In genomic region chr15:72342385-72342784, GRCh38 we compare ENCODE assay signal across 9 cellular contexts. TPM values are rescaled to one million over a fixed set of nuclear protein-coding genes. Genes with fewer than 3 reads are reported as not detected.
DNase-seq lines count a peak whose midpoint lies in the region; ATAC-seq and TF ChIP-seq lines count a peak whose summit lies in the region.
"Had no signal": no experiment of that assay in that cellular context is flagged by ENCODE, and none has a peak within 500 bp of the region (broad histone marks: within the 10 kb centered on the region; RNA-seq: fewer than 3 reads in every experiment).

No MANE protein-coding gene starts in this region.

- peak in 2 of 3 donors; percentile 19 to 44 for DNase-seq in CD4-positive, CD25-positive, alpha-beta regulatory T cell
- DNase-seq in HEK293T (ENCODE audit: extremely low spot score) (peak; percentile 31), fibroblast of the aortic adventitia (ENCODE audit: low read depth) (no peak), caudate nucleus (lab: John Stamatoyannopoulos, UW) (no peak)
- DNase-seq in activated CD4-positive, alpha-beta T cell treated with anti-CD3 and anti-CD28 coated beads for 36 hours, result peak; percentile 52
- DNase-seq in stimulated activated CD4-positive, alpha-beta T cell treated with anti-CD3 and anti-CD28 coated beads, Interleukin-4, amount 100 ng/mL, for 48 hours (ENCODE audit: low read depth in 2 of 2), result peak; percentile 3 to 13

- POLR2A ChIA-PET in HEK293T (lab: Yijun Ruan, JAX), result no interaction called here
- POLR2A ChIA-PET in activated CD4-positive, alpha-beta T cell treated with anti-CD3 and anti-CD28 coated beads for 36 hours (lab: Charles Lee), result no interaction called here

- no peaks in the 10 kb centered on the region for H3K9me3 ChIP-seq in CD4-positive, CD25-positive, alpha-beta regulatory T cell (ENCODE audit: control insufficient read depth in 2 of 2, low read length in 2 of 2)

- ATAC-seq in CD4-positive, CD25-positive, alpha-beta regulatory T cell (ENCODE audit: low read depth in 2 of 2), result no peak
- ATAC-seq in activated CD4-positive, alpha-beta T cell treated with anti-CD3 and anti-CD28 coated beads for 36 hours, result no peak
- ATAC-seq in HG02973 (IDR thresholded peaks at IDR 0.05; ENCODE audit: unreplicated experiment) (no peak), HG03432 (IDR thresholded peaks at IDR 0.05; ENCODE audit: unreplicated experiment) (no peak)

- H3K27ac ChIP-seq in CD4-positive, CD25-positive, alpha-beta regulatory T cell (ENCODE audit: insufficient read depth, low read length, poor library complexity, severe bottlenecking), result no peak overlapping the region
- H3K27ac ChIP-seq in caudate nucleus (ENCODE audit: low read depth, low read length), result no peak overlapping the region

- no peaks in the 10 kb centered on the region for H3K27me3 ChIP-seq in CD4-positive, CD25-positive, alpha-beta regulatory T cell (ENCODE audit: control insufficient read depth, insufficient read depth, low read length)

- H3K36me3 ChIP-seq in CD4-positive, CD25-positive, alpha-beta regulatory T cell (ENCODE audit: control insufficient read depth, insufficient read depth, low read length), result peaks cover 46% of the 10 kb centered on the region

- H3K36me3 Mint-ChIP-seq in CD4-positive, CD25-positive, alpha-beta regulatory T cell, result peaks cover 30% of the 10 kb centered on the region
- peaks cover 15% of the 10 kb centered on the region for H3K36me3 Mint-ChIP-seq in activated CD4-positive, alpha-beta T cell treated with anti-CD3 and anti-CD28 coated beads for 36 hours (ENCODE audit: low read depth)

- H3K4me3 ChIP-seq in CD4-positive, CD25-positive, alpha-beta regulatory T cell (ENCODE audit: low read depth, low read length), result no peak overlapping the region
- no peak overlapping the region for H3K4me3 ChIP-seq in fibroblast of the aortic adventitia (ENCODE audit: low read depth, low read length)

- intact Hi-C loops in activated CD4-positive, alpha-beta T cell treated with anti-CD3 and anti-CD28 coated beads for 36 hours (cut with DNase I, micrococcal nuclease), result no loop called here

- peak; percentile 24 for TF ChIP-seq CTCF in fibroblast of the aortic adventitia (IDR thresholded peaks at IDR 0.05; ENCODE audit: insufficient read depth, low read length)

- no peak overlapping the region for H3K4me3 Mint-ChIP-seq in CD4-positive, CD25-positive, alpha-beta regulatory T cell
- H3K4me3 Mint-ChIP-seq in activated CD4-positive, alpha-beta T cell treated with anti-CD3 and anti-CD28 coated beads for 36 hours, result no peak overlapping the region
- H3K4me3 Mint-ChIP-seq: IgD-negative memory B cell had no signal

- CTCF ChIA-PET in HEK293T (lab: Yijun Ruan, JAX), result no interaction called here
- CTCF ChIA-PET in activated CD4-positive, alpha-beta T cell treated with anti-CD3 and anti-CD28 coated beads for 36 hours (lab: Charles Lee), result no interaction called here

- H3K27me3 Mint-ChIP-seq in CD4-positive, CD25-positive, alpha-beta regulatory T cell, result no peaks in the 10 kb centered on the region
- H3K27me3 Mint-ChIP-seq in activated CD4-positive, alpha-beta T cell treated with anti-CD3 and anti-CD28 coated beads for 36 hours, result no peaks in the 10 kb centered on the region
- H3K27me3 Mint-ChIP-seq: IgD-negative memory B cell had no signal

- H3K4me1 Mint-ChIP-seq in CD4-positive, CD25-positive, alpha-beta regulatory T cell, result no peaks in the 10 kb centered on the region
- no peaks in the 10 kb centered on the region for H3K4me1 Mint-ChIP-seq in activated CD4-positive, alpha-beta T cell treated with anti-CD3 and anti-CD28 coated beads for 36 hours
- H3K4me1 Mint-ChIP-seq: IgD-negative memory B cell had no signal

- no peaks in the 10 kb centered on the region for H3K4me1 ChIP-seq in CD4-positive, CD25-positive, alpha-beta regulatory T cell (ENCODE audit: control insufficient read depth, insufficient read depth, low read length, poor library complexity, severe bottlenecking)

- H3K9me3 Mint-ChIP-seq in CD4-positive, CD25-positive, alpha-beta regulatory T cell, result no peaks in the 10 kb centered on the region
- H3K9me3 Mint-ChIP-seq in activated CD4-positive, alpha-beta T cell treated with anti-CD3 and anti-CD28 coated beads for 36 hours (ENCODE audit: low read depth), result no peaks in the 10 kb centered on the region
- H3K9me3 Mint-ChIP-seq: IgD-negative memory B cell had no signal

- no peak overlapping the region for H3K27ac Mint-ChIP-seq in CD4-positive, CD25-positive, alpha-beta regulatory T cell
- no peak overlapping the region for H3K27ac Mint-ChIP-seq in activated CD4-positive, alpha-beta T cell treated with anti-CD3 and anti-CD28 coated beads for 36 hours
- H3K27ac Mint-ChIP-seq: IgD-negative memory B cell had no signal

TF ChIP-seq in HEK293T, 16 proteins besides CTCF, POLR2A, EP300 and RAD21:
- TF ChIP-seq LEF1 (IDR thresholded peaks at IDR 0.05; ENCODE audit: borderline replicate concordance), result no peak
- no peak for TF ChIP-seq FOXK2 (IDR thresholded peaks at IDR 0.05)
- TF ChIP-seq ELF4 (IDR thresholded peaks at IDR 0.05), result no peak
- no peak for TF ChIP-seq SUZ12 (IDR thresholded peaks at IDR 0.05)
- no peak for TF ChIP-seq FOXM1 (IDR thresholded peaks at IDR 0.05; ENCODE audit: borderline replicate concordance)
- no peak for TF ChIP-seq PKNOX1 (IDR thresholded peaks at IDR 0.05)
- TF ChIP-seq FOXA1 (IDR thresholded peaks at IDR 0.05), result no peak
- no peak for TF ChIP-seq ZNF384 (IDR thresholded peaks at IDR 0.05)
- no peak for TF ChIP-seq HDGF (IDR thresholded peaks at IDR 0.05; ENCODE audit: borderline replicate concordance)
- TF ChIP-seq L3MBTL2 (conservative IDR thresholded peaks at IDR 0.05), result no peak
- no peak for TF ChIP-seq NFRKB (IDR thresholded peaks at IDR 0.05)

RNA-seq across cellular contexts. Expression of gene CELF6, which starts 22.4 kb away (rescaled TPM):
- 1.7 TPM for total RNA-seq in CD4-positive, CD25-positive, alpha-beta regulatory T cell
- under 1 TPM in 1 of 4 donors, not detected in 3; 0.14 TPM for polyA plus RNA-seq in CD4-positive, CD25-positive, alpha-beta regulatory T cell
- under 1 TPM; 0.37 to 0.40 TPM for total RNA-seq in activated CD4-positive, alpha-beta T cell treated with anti-CD3 and anti-CD28 coated beads for 36 hours
- total RNA-seq in fibroblast of the aortic adventitia (ENCODE audit: low replicate concordance), result 0.18 and 1.6 TPM in 2 replicates

RNA-seq across cellular contexts. Expression of gene HEXA, which starts 33.4 kb away (rescaled TPM):
- 88.1 TPM for total RNA-seq in CD4-positive, CD25-positive, alpha-beta regulatory T cell
- polyA plus RNA-seq in CD4-positive, CD25-positive, alpha-beta regulatory T cell, result 10 to 100 TPM; 81.9 to 97.4 (median 89.4) TPM
- 10 to 100 TPM; 38.8 to 54.2 TPM for total RNA-seq in activated CD4-positive, alpha-beta T cell treated with anti-CD3 and anti-CD28 coated beads for 36 hours
- 89.0 and 210 TPM in 2 replicates for total RNA-seq in fibroblast of the aortic adventitia (ENCODE audit: low replicate concordance)

RNA-seq across cellular contexts. Expression of gene TMEM202, which starts 55.7 kb away (rescaled TPM):
- not detected for total RNA-seq in CD4-positive, CD25-positive, alpha-beta regulatory T cell
- polyA plus RNA-seq in CD4-positive, CD25-positive, alpha-beta regulatory T cell, result not detected
- not detected for total RNA-seq in activated CD4-positive, alpha-beta T cell treated with anti-CD3 and anti-CD28 coated beads for 36 hours
- not detected in 2 replicates for total RNA-seq in fibroblast of the aortic adventitia (ENCODE audit: low replicate concordance)
- polyA plus RNA-seq: IgD-negative memory B cell had no signal

Comparison
In these comparisons a context has a peak if more than half of its experiments do, and no peak if none do; other contexts are left out.
1. DNase-seq: peak in CD4-positive, CD25-positive, alpha-beta regulatory T cell (2 of 3), HEK293T (single experiment), activated CD4-positive, alpha-beta T cell treated with anti-CD3 and anti-CD28 coated beads for 36 hours (single experiment) and stimulated activated CD4-positive, alpha-beta T cell treated with anti-CD3 and anti-CD28 coated beads, Interleukin-4, amount 100 ng/mL, for 48 hours (2 of 2); none in fibroblast of the aortic adventitia (single experiment) and caudate nucleus (0 of 61).